In the genomic region with DNA sequence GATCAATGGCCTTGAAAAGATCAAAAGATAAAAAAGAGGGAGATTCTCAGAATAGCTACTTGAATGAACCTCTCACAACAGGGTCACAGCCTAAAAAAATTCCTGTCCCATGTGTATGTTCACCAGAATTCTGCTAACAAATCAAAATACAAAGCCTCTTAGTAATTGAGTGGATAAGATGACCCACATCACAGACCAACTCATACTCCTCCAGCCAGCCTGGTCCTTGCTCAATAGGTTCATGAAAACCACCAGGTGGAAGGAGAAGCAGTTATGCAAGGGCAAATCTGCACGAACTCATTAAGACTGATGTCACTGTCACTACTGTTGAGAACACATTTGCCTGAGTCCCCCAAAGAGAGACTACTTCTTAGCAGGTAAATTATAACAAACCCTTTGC, we compare ENCODE assay signal across 27 cellular contexts. TPM values are rescaled to one million over a fixed set of nuclear protein-coding genes. Genes with fewer than 3 reads are reported as not detected.
DNase-seq lines count a peak whose midpoint lies in the region; ATAC-seq, FAIRE-seq and TF ChIP-seq lines count a peak whose summit lies in the region.
"Had no signal": no experiment of that assay in that cellular context is flagged by ENCODE, and none has a peak within 500 bp of the region (broad histone marks: within the 10 kb centered on the region; RNA-seq: fewer than 3 reads in every experiment).

No MANE protein-coding gene starts in this region.

- H3K9me3 Mint-ChIP-seq in glutamatergic neuron (ENCODE audit: unreplicated experiment), result peaks cover 9% of the 10 kb centered on the region

- no peak overlapping the region for H3K4me2 ChIP-seq in smooth muscle cell
- H3K4me2 ChIP-seq: BLaER1, GM23338 had no signal

- peaks cover 58% of the 10 kb centered on the region for H4K20me1 ChIP-seq in smooth muscle cell (ENCODE audit: low read depth)

- no peak for DNase-seq in Right ventricle myocardium inferior (ENCODE audit: missing footprints)
- no peak for DNase-seq in right atrium auricular region (ENCODE audit: low spot score)
- peak; percentile 15 for DNase-seq in RCC 7860 (ENCODE audit: low spot score)
- peak; percentile 40 for DNase-seq in fibroblast of pulmonary artery (ENCODE audit: low read depth)
- no peak for DNase-seq in thoracic aorta (ENCODE audit: low spot score)
- DNase-seq in glutamatergic neuron, result no peak
- no peak for DNase-seq in smooth muscle cell (lab: John Stamatoyannopoulos, UW; ENCODE audit: unreplicated experiment)
- no peak for DNase-seq in stimulated activated naive CD4-positive, alpha-beta T cell (lab: John Stamatoyannopoulos, UW)
- DNase-seq: 8988T; activated CD4-positive, alpha-beta T cell treated with anti-CD3 and anti-CD28 coated beads, Interleukin-2, amount 50 U/mL, for 1 hour; activated gamma-delta T cell; effector CD8-positive, alpha-beta T cell; esophagus squamous epithelium; GF-D8; heart right ventricle; immature natural killer cell; MM.1S; NCI-H2029 treated with DMSO at 0.1 percent for 48 hours; NK-92 treated with Interleukin-12 subunit alpha and Interleukin-12 subunit beta, amount 100 ng/mL, for 24 hours; ovary; small intestine; stimulated activated CD4-positive, alpha-beta T cell treated with anti-CD3 and anti-CD28 coated beads, Interleukin-4, amount 100 ng/mL, for 24 hours had no signal

- H3K27ac ChIP-seq in right atrium auricular region (no peak overlapping the region), thoracic aorta (no peak overlapping the region), smooth muscle cell (ENCODE audit: low read depth) (no peak overlapping the region)
- H3K27ac ChIP-seq: BLaER1, esophagus squamous epithelium, heart right ventricle, ovary had no signal

- no peak overlapping the region for H3K4me3 ChIP-seq in right atrium auricular region
- no peak overlapping the region for H3K4me3 ChIP-seq in fibroblast of pulmonary artery (replicated peaks; ENCODE audit: low read depth, low read length)
- H3K4me3 ChIP-seq in thoracic aorta, result no peak overlapping the region
- no peak overlapping the region for H3K4me3 ChIP-seq in smooth muscle cell
- H3K4me3 ChIP-seq: BLaER1, esophagus squamous epithelium, GM12878, GM23338, heart right ventricle, ovary had no signal

- peaks cover 0 to 26% of the 10 kb centered on the region in 2 donors for H3K9me3 ChIP-seq in right atrium auricular region
- peaks cover 10% of the 10 kb centered on the region for H3K9me3 ChIP-seq in thoracic aorta
- H3K9me3 ChIP-seq in smooth muscle cell (replicated peaks; ENCODE audit: low read depth), result peaks cover 15% of the 10 kb centered on the region
- H3K9me3 ChIP-seq: ovary had no signal

- H3F3A ChIP-seq in smooth muscle cell (ENCODE audit: low read depth), result no peaks in the 10 kb centered on the region

- peaks cover 98% of the 10 kb centered on the region for H3K79me2 ChIP-seq in smooth muscle cell (ENCODE audit: low read depth)

- H3K36me3 ChIP-seq in right atrium auricular region, result no peaks in the 10 kb centered on the region
- no peaks in the 10 kb centered on the region for H3K36me3 ChIP-seq in thoracic aorta
- H3K36me3 ChIP-seq in smooth muscle cell (ENCODE audit: low read depth), result peaks cover 8% of the 10 kb centered on the region
- H3K36me3 ChIP-seq: esophagus squamous epithelium, ovary had no signal

- H3K27me3 ChIP-seq in right atrium auricular region (no peaks in the 10 kb centered on the region), thoracic aorta (replicated peaks; ENCODE audit: insufficient read depth) (no peaks in the 10 kb centered on the region), smooth muscle cell (ENCODE audit: low read depth) (no peaks in the 10 kb centered on the region)
- H3K27me3 ChIP-seq: BLaER1, esophagus squamous epithelium, heart right ventricle, ovary had no signal

- peak; percentile 42 for ATAC-seq in Right ventricle myocardium inferior
- peak; percentile 36 for ATAC-seq in thoracic aorta (ENCODE audit: insufficient number of reproducible peaks, low FRiP score, low read depth)
- ATAC-seq: GM12878, GM23338 had no signal

- peaks cover 10% of the 10 kb centered on the region for H3K36me3 Mint-ChIP-seq in glutamatergic neuron (ENCODE audit: unreplicated experiment)
- H3K36me3 Mint-ChIP-seq: immature natural killer cell had no signal

- H3K9ac ChIP-seq in smooth muscle cell (ENCODE audit: low read depth), result no peak overlapping the region
- H3K9ac ChIP-seq: BLaER1 had no signal

- peaks cover 14% of the 10 kb centered on the region for H3K4me1 Mint-ChIP-seq in glutamatergic neuron (ENCODE audit: low read depth, unreplicated experiment)
- H3K4me1 Mint-ChIP-seq: immature natural killer cell had no signal

- intact Hi-C loops in Right ventricle myocardium inferior (cut with DNase I), result no loop called here

- H3K4me3 Mint-ChIP-seq in glutamatergic neuron (ENCODE audit: unreplicated experiment), result no peak overlapping the region
- H3K4me3 Mint-ChIP-seq: GM23338, immature natural killer cell had no signal

- H3K4me1 ChIP-seq in right atrium auricular region (peaks cover 0 to 17% of the 10 kb centered on the region in 2 donors), thoracic aorta (ENCODE audit: control insufficient read depth in 1 of 2, low read depth in 2 of 2) (peaks cover 20 to 34% of the 10 kb centered on the region in 2 donors), smooth muscle cell (ENCODE audit: low read depth) (no peaks in the 10 kb centered on the region)

- no peak for FAIRE-seq in RCC 7860 (lab: Jason Lieb, UNC)
- FAIRE-seq: GM12878, GM19239, small intestine, TTC549 had no signal

- H3K27ac Mint-ChIP-seq in glutamatergic neuron (ENCODE audit: unreplicated experiment), result no peak overlapping the region
- H3K27ac Mint-ChIP-seq: GM23338, immature natural killer cell had no signal

- H3K27me3 Mint-ChIP-seq in glutamatergic neuron (ENCODE audit: unreplicated experiment), result peaks cover 2% of the 10 kb centered on the region

- no peak for TF ChIP-seq CTCF in right atrium auricular region (IDR thresholded peaks at IDR 0.05)
- TF ChIP-seq CTCF in fibroblast of pulmonary artery (IDR thresholded peaks at IDR 0.05; ENCODE audit: low read length, missing control alignments), result no peak
- TF ChIP-seq CTCF in thoracic aorta (IDR thresholded peaks at IDR 0.05), result no peak
- no peak for TF ChIP-seq CTCF in glutamatergic neuron (IDR thresholded peaks at IDR 0.05; ENCODE audit: partially characterized antibody, unreplicated experiment)
- no peak for TF ChIP-seq CTCF in smooth muscle cell (IDR thresholded peaks at IDR 0.05; ENCODE audit: borderline replicate concordance, insufficient read depth, poor library complexity, severe bottlenecking)

- 76% methylated on average over 1 of the region's 1 CpG for WGBS in smooth muscle cell (ENCODE audit: low lambda C conversion rate)

- no peak overlapping the region for H2AFZ ChIP-seq in smooth muscle cell (ENCODE audit: low read depth)
- H2AFZ ChIP-seq: GM23338 had no signal

RNA-seq across cellular contexts. Expression of a gene that starts 21.5 kb away (rescaled TPM):
- total RNA-seq in Right ventricle myocardium inferior, result 41.0 TPM
- 10 to 100 TPM; 27.6 to 40.0 TPM for total RNA-seq in right atrium auricular region
- total RNA-seq in thoracic aorta, result 100 to 1,000 TPM; 116 to 140 TPM
- 267 TPM for total RNA-seq in glutamatergic neuron (ENCODE audit: unreplicated experiment)
- total RNA-seq in smooth muscle cell, result 51.7 and 63.9 TPM in 2 replicates
- 4.0 and 10.2 TPM in 2 replicates for polyA plus RNA-seq in smooth muscle cell

Comparison
In these comparisons a context has a peak if more than half of its experiments do, and no peak if none do; other contexts are left out.
1. DNase-seq: peak in RCC 7860 (single experiment) and fibroblast of pulmonary artery (single experiment); none in Right ventricle myocardium inferior (single experiment), right atrium auricular region (single experiment), thoracic aorta (single experiment), glutamatergic neuron (single experiment), smooth muscle cell (single experiment) and stimulated activated naive CD4-positive, alpha-beta T cell (0 of 6).